ENCODE assay signal across 1 cellular context in the genomic region with DNA sequence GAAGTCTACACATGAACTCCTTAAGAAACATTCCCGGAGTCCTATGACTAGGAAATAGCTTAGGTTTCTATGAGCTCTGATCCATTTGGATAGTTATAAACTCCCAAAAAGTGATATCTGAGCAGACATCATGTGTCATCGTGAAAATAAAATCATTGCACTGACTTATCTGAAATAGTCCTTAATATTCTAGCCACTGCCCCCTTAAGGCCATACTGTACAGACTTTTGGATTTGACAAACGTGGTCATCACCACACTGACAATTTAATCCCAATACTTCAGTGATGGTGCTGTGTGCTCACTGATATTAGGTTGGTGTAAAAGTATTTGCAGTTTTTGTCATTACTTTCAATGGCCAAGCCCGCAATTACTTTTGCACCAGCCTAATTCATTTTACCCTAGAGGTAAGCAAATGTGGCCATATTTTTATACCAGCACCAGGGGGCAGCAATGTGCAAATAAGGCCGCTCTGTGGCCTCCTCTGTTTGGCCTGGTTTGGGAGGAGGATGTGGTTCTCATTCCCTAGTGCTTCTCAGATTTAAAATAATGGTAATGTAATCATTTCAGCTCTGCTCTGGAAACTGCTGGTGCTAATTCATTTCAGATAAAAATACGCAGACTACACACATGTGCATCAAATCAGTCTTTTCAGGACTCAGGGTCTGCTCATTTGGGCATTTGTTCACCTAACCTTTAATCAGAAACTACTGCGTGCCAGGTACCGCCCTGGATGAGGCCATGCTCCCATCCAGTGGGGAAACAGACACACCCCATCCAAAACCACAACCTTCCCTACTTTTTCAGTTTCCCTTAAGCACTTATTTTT.
TF ChIP-seq lines count a peak whose summit lies in the region.

No MANE protein-coding gene starts in this region.

TF ChIP-seq in GM12878, 131 proteins besides CTCF, POLR2A, EP300 and RAD21 (continued from another document):
- TF ChIP-seq, protein P1, sequence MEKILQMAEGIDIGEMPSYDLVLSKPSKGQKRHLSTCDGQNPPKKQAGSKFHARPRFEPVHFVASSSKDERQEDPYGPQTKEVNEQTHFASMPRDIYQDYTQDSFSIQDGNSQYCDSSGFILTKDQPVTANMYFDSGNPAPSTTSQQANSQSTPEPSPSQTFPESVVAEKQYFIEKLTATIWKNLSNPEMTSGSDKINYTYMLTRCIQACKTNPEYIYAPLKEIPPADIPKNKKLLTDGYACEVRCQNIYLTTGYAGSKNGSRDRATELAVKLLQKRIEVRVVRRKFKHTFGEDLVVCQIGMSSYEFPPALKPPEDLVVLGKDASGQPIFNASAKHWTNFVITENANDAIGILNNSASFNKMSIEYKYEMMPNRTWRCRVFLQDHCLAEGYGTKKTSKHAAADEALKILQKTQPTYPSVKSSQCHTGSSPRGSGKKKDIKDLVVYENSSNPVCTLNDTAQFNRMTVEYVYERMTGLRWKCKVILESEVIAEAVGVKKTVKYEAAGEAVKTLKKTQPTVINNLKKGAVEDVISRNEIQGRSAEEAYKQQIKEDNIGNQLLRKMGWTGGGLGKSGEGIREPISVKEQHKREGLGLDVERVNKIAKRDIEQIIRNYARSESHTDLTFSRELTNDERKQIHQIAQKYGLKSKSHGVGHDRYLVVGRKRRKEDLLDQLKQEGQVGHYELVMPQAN (conservative IDR thresholded peaks at IDR 0.05): no peak
- TF ChIP-seq, protein P2, sequence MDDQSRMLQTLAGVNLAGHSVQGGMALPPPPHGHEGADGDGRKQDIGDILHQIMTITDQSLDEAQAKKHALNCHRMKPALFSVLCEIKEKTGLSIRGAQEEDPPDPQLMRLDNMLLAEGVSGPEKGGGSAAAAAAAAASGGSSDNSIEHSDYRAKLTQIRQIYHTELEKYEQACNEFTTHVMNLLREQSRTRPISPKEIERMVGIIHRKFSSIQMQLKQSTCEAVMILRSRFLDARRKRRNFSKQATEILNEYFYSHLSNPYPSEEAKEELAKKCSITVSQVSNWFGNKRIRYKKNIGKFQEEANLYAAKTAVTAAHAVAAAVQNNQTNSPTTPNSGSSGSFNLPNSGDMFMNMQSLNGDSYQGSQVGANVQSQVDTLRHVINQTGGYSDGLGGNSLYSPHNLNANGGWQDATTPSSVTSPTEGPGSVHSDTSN (IDR thresholded peaks at IDR 0.05; ENCODE audit: insufficient replicate concordance, low read depth, low read length): no peak
- TF ChIP-seq RUNX3 (IDR thresholded peaks at IDR 0.05; ENCODE audit: low read length) (peak; percentile 34; the same call in 1 of the 2 replicates), SMC3 (IDR thresholded peaks at IDR 0.05; ENCODE audit: borderline replicate concordance, low read length) (peak; percentile 71), BMI1 (IDR thresholded peaks at IDR 0.05; ENCODE audit: borderline replicate concordance) (no peak)
